In the genomic region with DNA sequence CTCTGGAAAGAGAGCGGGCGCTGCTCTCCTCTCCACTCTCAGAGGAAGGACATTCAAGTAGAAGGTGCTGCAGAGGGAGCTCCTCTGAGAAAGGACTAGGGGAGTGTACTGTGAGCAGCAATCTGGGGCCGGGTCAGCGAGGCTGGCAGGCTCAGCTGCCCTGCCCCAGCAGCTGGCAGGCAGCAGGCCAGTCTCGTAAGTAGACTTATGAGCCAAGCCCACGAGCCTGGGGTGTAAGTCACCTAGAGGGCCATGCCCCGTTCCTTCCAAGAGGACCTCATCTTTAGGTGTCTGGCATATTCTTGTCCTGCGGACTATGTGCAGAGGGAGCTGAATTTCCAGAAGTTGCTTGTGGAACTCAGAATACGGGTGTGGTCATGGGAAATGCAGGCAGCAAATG, we compare ENCODE assay signal across 12 cellular contexts.
"Had no signal": no experiment of that assay in that cellular context is flagged by ENCODE, and none has a peak within 500 bp of the region (broad histone marks: within the 10 kb centered on the region; RNA-seq: fewer than 3 reads in every experiment).

No MANE protein-coding gene starts in this region.

- ATAC-seq: activated naive CD8-positive, alpha-beta T cell treated with anti-CD3 and anti-CD28 coated beads, Interleukin-2, amount 50 U/mL, for 24 hours had no signal

- H3K36me3 ChIP-seq: pancreas, upper lobe of right lung had no signal

- H3K27me3 ChIP-seq: pancreas, spleen, upper lobe of right lung had no signal

- DNase-seq: activated CD4-positive, alpha-beta memory T cell treated with anti-CD3 and anti-CD28 coated beads, Interleukin-2, amount 10 ng/mL, durations not matched to agents 7 days and 5 days; activated naive CD4-positive, alpha-beta T cell; activated naive CD8-positive, alpha-beta T cell treated with anti-CD3 and anti-CD28 coated beads, Interleukin-2, amount 50 U/mL, for 24 hours; activated T-cell treated with anti-CD3 and anti-CD28 coated beads, Interleukin-2, amount 50 U/mL, for 48 hours; glutamatergic neuron; mesenchymal stem cell; spleen; stimulated activated naive CD4-positive, alpha-beta T cell; T1000; upper lobe of right lung had no signal

- H3K27ac ChIP-seq: pancreas, spleen, upper lobe of right lung, VCaP had no signal

- H3K4me1 ChIP-seq: pancreas had no signal

- H3K9me3 ChIP-seq: pancreas, spleen, upper lobe of right lung had no signal

- H3K4me3 ChIP-seq: pancreas, spleen, upper lobe of right lung had no signal
